Comparison of ENCODE assay signal across 12 cellular contexts in genomic region chr5:34585601-34586104, GRCh38.
DNase-seq lines count a peak whose midpoint lies in the region; ATAC-seq, FAIRE-seq and TF ChIP-seq lines count a peak whose summit lies in the region.
"Had no signal": no experiment of that assay in that cellular context is flagged by ENCODE, and none has a peak within 500 bp of the region (broad histone marks: within the 10 kb centered on the region; RNA-seq: fewer than 3 reads in every experiment).

No MANE protein-coding gene starts in this region.

- no peaks in the 10 kb centered on the region for H3K36me3 Mint-ChIP-seq in activated CD4-positive, alpha-beta T cell treated with anti-CD3 and anti-CD28 coated beads, Interleukin-2, amount 10 ng/mL, durations not matched to agents 24 days and 14 days (ENCODE audit: low read depth)
- no peaks in the 10 kb centered on the region for H3K36me3 Mint-ChIP-seq in activated CD4-positive, alpha-beta T cell treated with anti-CD3 and anti-CD28 coated beads, Interleukin-2, amount 10 ng/mL, durations not matched to agents 7 days and 5 days (ENCODE audit: low read depth)
- H3K36me3 Mint-ChIP-seq in astrocyte (ENCODE audit: low read depth, unreplicated experiment), result no peaks in the 10 kb centered on the region
- H3K36me3 Mint-ChIP-seq: activated naive CD4-positive, alpha-beta T cell treated with anti-CD3 and anti-CD28 coated beads, Interleukin-2, amount 50 U/mL, for 24 hours; WTC11 had no signal

- H3K4me1 ChIP-seq in astrocyte (ENCODE audit: insufficient read depth, low read length), result peaks cover 34% of the 10 kb centered on the region

- no peaks in the 10 kb centered on the region for H3K9me3 ChIP-seq in astrocyte (ENCODE audit: insufficient read depth, low read depth, low read length)
- H3K9me3 ChIP-seq in WERI-Rb-1 (ENCODE audit: severe bottlenecking), result no peaks in the 10 kb centered on the region

- no peaks in the 10 kb centered on the region for H3K79me2 ChIP-seq in astrocyte (ENCODE audit: insufficient read depth, low read length)

- TF ChIP-seq POLR2A in GM12891 (IDR thresholded peaks at IDR 0.05; ENCODE audit: low read depth, low read length), result no peak

- FAIRE-seq in astrocyte (lab: Jason Lieb, UNC) (no peak), GM12891 (lab: Jason Lieb, UNC) (no peak)

- peak overlapping the region; percentile 35 for H3K27ac Mint-ChIP-seq in activated CD4-positive, alpha-beta T cell treated with anti-CD3 and anti-CD28 coated beads, Interleukin-2, amount 10 ng/mL, durations not matched to agents 24 days and 14 days
- no peak overlapping the region for H3K27ac Mint-ChIP-seq in activated CD4-positive, alpha-beta T cell treated with anti-CD3 and anti-CD28 coated beads, Interleukin-2, amount 10 ng/mL, durations not matched to agents 7 days and 5 days
- peak overlapping the region; percentile 96 for H3K27ac Mint-ChIP-seq in astrocyte (ENCODE audit: unreplicated experiment)
- H3K27ac Mint-ChIP-seq: activated naive CD4-positive, alpha-beta T cell treated with anti-CD3 and anti-CD28 coated beads, Interleukin-2, amount 50 U/mL, for 24 hours; WTC11 had no signal

- H3K4me3 ChIP-seq in astrocyte (ENCODE audit: insufficient read depth, low read depth, low read length) (peak overlapping the region; percentile 20), kidney epithelial cell (ENCODE audit: low read depth, low read length) (no peak overlapping the region), WERI-Rb-1 (ENCODE audit: low read depth, low read length) (no peak overlapping the region)

- no peaks in the 10 kb centered on the region for H3K9me3 Mint-ChIP-seq in activated CD4-positive, alpha-beta T cell treated with anti-CD3 and anti-CD28 coated beads, Interleukin-2, amount 10 ng/mL, durations not matched to agents 24 days and 14 days
- no peaks in the 10 kb centered on the region for H3K9me3 Mint-ChIP-seq in activated CD4-positive, alpha-beta T cell treated with anti-CD3 and anti-CD28 coated beads, Interleukin-2, amount 10 ng/mL, durations not matched to agents 7 days and 5 days
- H3K9me3 Mint-ChIP-seq in astrocyte (ENCODE audit: unreplicated experiment), result no peaks in the 10 kb centered on the region
- H3K9me3 Mint-ChIP-seq: activated naive CD4-positive, alpha-beta T cell treated with anti-CD3 and anti-CD28 coated beads, Interleukin-2, amount 50 U/mL, for 24 hours had no signal

- no peak for ATAC-seq in HG03457 (IDR thresholded peaks at IDR 0.05; ENCODE audit: unreplicated experiment)
- ATAC-seq: WTC11 had no signal

- no peak for DNase-seq in activated CD4-positive, alpha-beta T cell treated with anti-CD3 and anti-CD28 coated beads, Interleukin-2, amount 10 ng/mL, durations not matched to agents 24 days and 14 days
- DNase-seq in activated CD4-positive, alpha-beta T cell treated with anti-CD3 and anti-CD28 coated beads, Interleukin-2, amount 10 ng/mL, durations not matched to agents 7 days and 5 days, result no peak
- DNase-seq in astrocyte (ENCODE audit: low read depth) (peak; percentile 71), kidney epithelial cell (ENCODE audit: low read depth) (peak; percentile 53), posterior cingulate gyrus (no peak), WERI-Rb-1 (no peak), GM12891 (ENCODE audit: insufficient read length, low spot score) (no peak)
- DNase-seq: GOT3, NCI-H82 had no signal

- no peaks in the 10 kb centered on the region for H3K27me3 ChIP-seq in astrocyte (ENCODE audit: insufficient read depth, low read length)
- no peaks in the 10 kb centered on the region for H3K27me3 ChIP-seq in kidney epithelial cell (ENCODE audit: control insufficient read depth, insufficient read depth, low read length)
- H3K27me3 ChIP-seq in WERI-Rb-1 (ENCODE audit: insufficient read depth, low read depth, severe bottlenecking), result no peaks in the 10 kb centered on the region

- H3K4me1 Mint-ChIP-seq in activated CD4-positive, alpha-beta T cell treated with anti-CD3 and anti-CD28 coated beads, Interleukin-2, amount 10 ng/mL, durations not matched to agents 24 days and 14 days, result peaks cover 15% of the 10 kb centered on the region
- peaks cover 5% of the 10 kb centered on the region for H3K4me1 Mint-ChIP-seq in activated CD4-positive, alpha-beta T cell treated with anti-CD3 and anti-CD28 coated beads, Interleukin-2, amount 10 ng/mL, durations not matched to agents 7 days and 5 days
- peaks cover 36% of the 10 kb centered on the region for H3K4me1 Mint-ChIP-seq in astrocyte (ENCODE audit: low read depth, unreplicated experiment)
- H3K4me1 Mint-ChIP-seq: activated naive CD4-positive, alpha-beta T cell treated with anti-CD3 and anti-CD28 coated beads, Interleukin-2, amount 50 U/mL, for 24 hours had no signal

- H3K4me2 ChIP-seq in astrocyte (ENCODE audit: low read length), result peak overlapping the region; percentile 74

- H3K27me3 Mint-ChIP-seq in activated CD4-positive, alpha-beta T cell treated with anti-CD3 and anti-CD28 coated beads, Interleukin-2, amount 10 ng/mL, durations not matched to agents 24 days and 14 days, result peaks cover 5% of the 10 kb centered on the region
- peaks cover 8% of the 10 kb centered on the region for H3K27me3 Mint-ChIP-seq in activated CD4-positive, alpha-beta T cell treated with anti-CD3 and anti-CD28 coated beads, Interleukin-2, amount 10 ng/mL, durations not matched to agents 7 days and 5 days
- no peaks in the 10 kb centered on the region for H3K27me3 Mint-ChIP-seq in astrocyte (ENCODE audit: low read depth, unreplicated experiment)

- intact Hi-C loops in activated CD4-positive, alpha-beta T cell treated with anti-CD3 and anti-CD28 coated beads, Interleukin-2, amount 10 ng/mL, durations not matched to agents 24 days and 14 days (cut with micrococcal nuclease), result no loop called here
- intact Hi-C loops in posterior cingulate gyrus (cut with DNase I), result no loop called here

- H3K4me3 Mint-ChIP-seq in activated CD4-positive, alpha-beta T cell treated with anti-CD3 and anti-CD28 coated beads, Interleukin-2, amount 10 ng/mL, durations not matched to agents 24 days and 14 days, result no peak overlapping the region
- H3K4me3 Mint-ChIP-seq in activated CD4-positive, alpha-beta T cell treated with anti-CD3 and anti-CD28 coated beads, Interleukin-2, amount 10 ng/mL, durations not matched to agents 7 days and 5 days, result no peak overlapping the region
- no peak overlapping the region for H3K4me3 Mint-ChIP-seq in astrocyte (ENCODE audit: unreplicated experiment)
- H3K4me3 Mint-ChIP-seq: activated naive CD4-positive, alpha-beta T cell treated with anti-CD3 and anti-CD28 coated beads, Interleukin-2, amount 50 U/mL, for 24 hours; WTC11 had no signal

- POLR2A ChIA-PET in activated CD4-positive, alpha-beta T cell treated with anti-CD3 and anti-CD28 coated beads, Interleukin-2, amount 10 ng/mL, durations not matched to agents 7 days and 5 days (lab: Charles Lee), result no interaction called here

- H3K27ac ChIP-seq in astrocyte (ENCODE audit: low read depth, low read length) (peak overlapping the region; percentile 97), WERI-Rb-1 (no peak overlapping the region)

- H4K20me1 ChIP-seq in astrocyte (ENCODE audit: insufficient read depth, low read length), result no peaks in the 10 kb centered on the region

- CTCF ChIA-PET in activated CD4-positive, alpha-beta T cell treated with anti-CD3 and anti-CD28 coated beads, Interleukin-2, amount 10 ng/mL, durations not matched to agents 7 days and 5 days (lab: Charles Lee), result interaction anchor here (1.2 kb wide), 1 partner anchor 20 kb away, joined by 3 read pairs; no protein-coding TSS in a partner anchor

- no peaks in the 10 kb centered on the region for H3K36me3 ChIP-seq in astrocyte (ENCODE audit: insufficient read depth, low read length)
- no peaks in the 10 kb centered on the region for H3K36me3 ChIP-seq in kidney epithelial cell (ENCODE audit: control insufficient read depth, insufficient read depth, low read length)
- H3K36me3 ChIP-seq in WERI-Rb-1, result no peaks in the 10 kb centered on the region

- peak overlapping the region; percentile 8 for H2AFZ ChIP-seq in astrocyte (ENCODE audit: low read depth, low read length)

- peak overlapping the region; percentile 82 for H3K9ac ChIP-seq in astrocyte (ENCODE audit: low read length)

- TF ChIP-seq CTCF in astrocyte (IDR thresholded peaks at IDR 0.05; ENCODE audit: insufficient read depth, low read depth, low read length) (no peak), kidney epithelial cell (IDR thresholded peaks at IDR 0.05; ENCODE audit: insufficient read depth, low read length, poor library complexity, severe bottlenecking) (no peak), WERI-Rb-1 (IDR thresholded peaks at IDR 0.05; ENCODE audit: low read depth, low read length) (no peak)

TF ChIP-seq in GM12891, 5 proteins besides CTCF, POLR2A, EP300 and RAD21:
- TF ChIP-seq TAF1 (IDR thresholded peaks at IDR 0.05; ENCODE audit: low read depth, low read length) (no peak), POU2F2 (IDR thresholded peaks at IDR 0.05; ENCODE audit: low read depth, low read length) (no peak), POLR2AphosphoS5 (IDR thresholded peaks at IDR 0.05; ENCODE audit: low read depth, low read length) (no peak), PAX5 (IDR thresholded peaks at IDR 0.05; ENCODE audit: insufficient read depth, low read length, severe bottlenecking) (no peak), SPI1 (IDR thresholded peaks at IDR 0.05; ENCODE audit: low read depth, low read length) (no peak)
TF ChIP-seq in GM12891: peak in this region for 0.

Comparison
In these comparisons a context has a peak if more than half of its experiments do, and no peak if none do; other contexts are left out.
1. DNase-seq: peak in astrocyte (single experiment) and kidney epithelial cell (single experiment); none in activated CD4-positive, alpha-beta T cell treated with anti-CD3 and anti-CD28 coated beads, Interleukin-2, amount 10 ng/mL, durations not matched to agents 24 days and 14 days (single experiment), activated CD4-positive, alpha-beta T cell treated with anti-CD3 and anti-CD28 coated beads, Interleukin-2, amount 10 ng/mL, durations not matched to agents 7 days and 5 days (single experiment), posterior cingulate gyrus (0 of 10), WERI-Rb-1 (single experiment) and GM12891 (single experiment).